Comparison of ENCODE assay signal across 25 cellular contexts in genomic region chr13:106488075-106488474, GRCh38.
"Had no signal": no experiment of that assay in that cellular context is flagged by ENCODE, and none has a peak within 500 bp of the region (broad histone marks: within the 10 kb centered on the region; RNA-seq: fewer than 3 reads in every experiment).

No MANE protein-coding gene starts in this region.

- H3K9me3 Mint-ChIP-seq: activated B cell treated with CpG ODN at 0.5 μM for 24 hours; activated CD4-positive, alpha-beta T cell treated with anti-CD3 and anti-CD28 coated beads, Interleukin-2, amount 10 ng/mL, durations not matched to agents 24 days and 14 days; activated naive CD4-positive, alpha-beta T cell treated with anti-CD3 and anti-CD28 coated beads for 36 hours; activated T-cell treated with anti-CD3 and anti-CD28 coated beads, Interleukin-2, amount 50 U/mL, for 24 hours; brain; T-helper 1 cell treated with Interleukin-12 subunit alpha and Interleukin-12 subunit beta and Interleukin-4 antibody, amounts not matched to agents 30 μg/mL and 1 μg/mL, for 36 hours had no signal

- ATAC-seq: activated CD8-positive, alpha-beta memory T cell treated with anti-CD3 and anti-CD28 coated beads, Interleukin-2, amount 10 ng/mL, durations not matched to agents 7 days and 5 days; Panc1 had no signal

- DNase-seq: activated B cell treated with CpG ODN at 0.5 μM for 24 hours; activated CD4-positive, alpha-beta T cell treated with anti-CD3 and anti-CD28 coated beads for 1 hour; activated CD4-positive, alpha-beta T cell treated with anti-CD3 and anti-CD28 coated beads, Interleukin-2, amount 10 ng/mL, durations not matched to agents 24 days and 14 days; activated CD4-positive, alpha-beta T cell treated with anti-CD3 and anti-CD28 coated beads, Interleukin-2, amount 50 U/mL, for 48 hours; activated CD8-positive, alpha-beta memory T cell treated with anti-CD3 and anti-CD28 coated beads, Interleukin-2, amount 10 ng/mL, durations not matched to agents 7 days and 5 days; activated gamma-delta T cell; activated naive CD4-positive, alpha-beta T cell treated with anti-CD3 and anti-CD28 coated beads for 36 hours; activated T-cell treated with anti-CD3 and anti-CD28 coated beads, Interleukin-2, amount 50 U/mL, for 24 hours; amygdala; KG1; NCI-H1048; NCI-H1417; NCI-H2029; NCI-H345; NCI-H510A; NCI-H526 treated with DMSO at 0.1 percent for 48 hours; NCI-H82; SHP77 had no signal

- H3K36me3 Mint-ChIP-seq: activated CD8-positive, alpha-beta memory T cell treated with anti-CD3 and anti-CD28 coated beads, Interleukin-2, amount 10 ng/mL, durations not matched to agents 7 days and 5 days; activated naive CD8-positive, alpha-beta T cell had no signal

- H3K4me1 ChIP-seq: SJSA1 had no signal

- H3K9me3 ChIP-seq: SJSA1 had no signal

- H3K27ac Mint-ChIP-seq: activated B cell treated with CpG ODN at 0.5 μM for 24 hours; activated CD4-positive, alpha-beta T cell treated with anti-CD3 and anti-CD28 coated beads, Interleukin-2, amount 10 ng/mL, durations not matched to agents 24 days and 14 days; activated CD8-positive, alpha-beta memory T cell treated with anti-CD3 and anti-CD28 coated beads, Interleukin-2, amount 10 ng/mL, durations not matched to agents 7 days and 5 days; activated naive CD4-positive, alpha-beta T cell treated with anti-CD3 and anti-CD28 coated beads for 36 hours; activated naive CD8-positive, alpha-beta T cell; activated T-cell treated with anti-CD3 and anti-CD28 coated beads, Interleukin-2, amount 50 U/mL, for 24 hours; T-helper 1 cell treated with Interleukin-12 subunit alpha and Interleukin-12 subunit beta and Interleukin-4 antibody, amounts not matched to agents 30 μg/mL and 1 μg/mL, for 36 hours had no signal

- H3K27me3 ChIP-seq: SJSA1 had no signal

- H3K4me3 ChIP-seq: SJSA1 had no signal

- H3K4me3 Mint-ChIP-seq: activated B cell treated with CpG ODN at 0.5 μM for 24 hours; activated CD4-positive, alpha-beta T cell treated with anti-CD3 and anti-CD28 coated beads, Interleukin-2, amount 10 ng/mL, durations not matched to agents 24 days and 14 days; activated CD8-positive, alpha-beta memory T cell treated with anti-CD3 and anti-CD28 coated beads, Interleukin-2, amount 10 ng/mL, durations not matched to agents 7 days and 5 days; activated naive CD4-positive, alpha-beta T cell treated with anti-CD3 and anti-CD28 coated beads for 36 hours; activated naive CD8-positive, alpha-beta T cell; activated T-cell treated with anti-CD3 and anti-CD28 coated beads, Interleukin-2, amount 50 U/mL, for 24 hours; brain; IgD-negative memory B cell; T-helper 1 cell treated with Interleukin-12 subunit alpha and Interleukin-12 subunit beta and Interleukin-4 antibody, amounts not matched to agents 30 μg/mL and 1 μg/mL, for 36 hours had no signal

- H3K27ac ChIP-seq: RWPE1, SJSA1 had no signal
